13 cellular contexts compared by ENCODE assay signal in genomic region chr5:32600057-32600622, GRCh38. TPM values are rescaled to one million over a fixed set of nuclear protein-coding genes. Genes with fewer than 3 reads are reported as not detected.
DNase-seq lines count a peak whose midpoint lies in the region; ATAC-seq, FAIRE-seq and TF ChIP-seq lines count a peak whose summit lies in the region.
"Had no signal": no experiment of that assay in that cellular context is flagged by ENCODE, and none has a peak within 500 bp of the region (broad histone marks: within the 10 kb centered on the region; RNA-seq: fewer than 3 reads in every experiment).

No MANE protein-coding gene starts in this region.

- H4K5ac ChIP-seq in IMR-90 (ENCODE audit: low read depth, low read length), result no peak overlapping the region

- peaks cover 39% of the 10 kb centered on the region for H3K36me3 Mint-ChIP-seq in chondrocyte (ENCODE audit: low read depth)

- H3K14ac ChIP-seq in IMR-90 (replicated peaks; ENCODE audit: low read depth, low read length), result no peak overlapping the region

- no peak overlapping the region for H2BK20ac ChIP-seq in IMR-90 (ENCODE audit: low read depth, low read length)

- in situ Hi-C loops in IMR-90 (cut with MboI; ENCODE audit: low sequenced_read_pairs), result no loop called here

- WGBS in A549 (ENCODE audit: missing lambda C conversion rate), result 51% methylated on average over 4 of the region's 4 CpGs
- 0% methylated on average over 2 of the region's 4 CpGs; no CpG with 5 or more reads in 1 of the 2 experiments for WGBS in IMR-90 (ENCODE audit: extremely low coverage in 2 of 2, insufficient read length in 1 of 2), 2 experiments

- ATAC-seq in A549 (peak; percentile 57 to 62; a peak in 4 of 6 replicates), IMR-90 (ENCODE audit: low read depth) (peak; percentile 93), left lung (peak; percentile 62), GM21825 (IDR thresholded peaks at IDR 0.05; ENCODE audit: unreplicated experiment) (no peak), HG03095 (IDR thresholded peaks at IDR 0.05; ENCODE audit: unreplicated experiment) (no peak), GM21529 (IDR thresholded peaks at IDR 0.05; ENCODE audit: unreplicated experiment) (no peak)

- no peak overlapping the region for H2AK5ac ChIP-seq in IMR-90 (ENCODE audit: low read depth, low read length)

- no peak overlapping the region for H3K18ac ChIP-seq in IMR-90 (ENCODE audit: low read depth, low read length)

- no peaks in the 10 kb centered on the region for H3K9me3 ChIP-seq in A549
- no peaks in the 10 kb centered on the region for H3K9me3 ChIP-seq in IMR-90 (ENCODE audit: control insufficient read depth, insufficient read depth, low read length)
- H3K9me3 ChIP-seq in left lung, result no peaks in the 10 kb centered on the region

- FAIRE-seq in A549 (lab: Jason Lieb, UNC), result no peak

- TF ChIP-seq POLR2A in A549 (IDR thresholded peaks at IDR 0.05; ENCODE audit: low read length) (no peak), IMR-90 (IDR thresholded peaks at IDR 0.05; ENCODE audit: low read depth, low read length) (no peak)

- H3K9me1 ChIP-seq in IMR-90 (ENCODE audit: insufficient read depth, low read length), result no peaks in the 10 kb centered on the region

- H3K4me2 ChIP-seq in A549 (0 out of 3 replicates have a peak overlapping the region, but pooled peaks have one; percentile 5), IMR-90 (ENCODE audit: low read depth, low read length) (peak overlapping the region; percentile 49; the same call in 1 of the 2 replicates)

- BruUV-seq in IMR-90 (replicated peaks; lab: Mats Ljungman, UMichigan), result no TSS peak

- no peak for DNase-seq in A549 (ENCODE audit: low read depth in 1 of 2, low spot score in 1 of 2)
- DNase-seq in IMR-90, result peak; percentile 86
- DNase-seq in chondrocyte (ENCODE audit: low spot score), result no peak
- no peak for DNase-seq in left lung
- DNase-seq in NCI-H2171 treated with DMSO at 0.1 percent for 48 hours (lab: John Stamatoyannopoulos, UW), result no peak
- DNase-seq: cortex of kidney, GOT3, NCI-H2171 had no signal

- TF ChIP-seq CTCF in A549 (IDR thresholded peaks at IDR 0.05), result no peak
- TF ChIP-seq CTCF in IMR-90 (conservative IDR thresholded peaks at IDR 0.05; ENCODE audit: low read depth, low read length), result no peak
- TF ChIP-seq CTCF in chondrocyte (IDR thresholded peaks at IDR 0.05), result no peak
- TF ChIP-seq CTCF in left lung (IDR thresholded peaks at IDR 0.05), result no peak

- H3K4ac ChIP-seq in IMR-90 (ENCODE audit: low read depth, low read length), result no peak overlapping the region

- dilution Hi-C loops in IMR-90 (cut with HindIII; ENCODE audit: low sequenced_read_pairs, unreplicated experiment), result no loop called here

- no peak overlapping the region for H4K8ac ChIP-seq in IMR-90 (ENCODE audit: low read depth in 2 of 2, low read length in 2 of 2)

- H4K91ac ChIP-seq in IMR-90 (ENCODE audit: insufficient read depth, low read depth, low read length), result no peak overlapping the region

- no peak for TF ChIP-seq RAD21 in A549 (conservative IDR thresholded peaks at IDR 0.05 in 1 of 2, IDR thresholded peaks at IDR 0.05 in 1 of 2)
- TF ChIP-seq RAD21 in IMR-90 (IDR thresholded peaks at IDR 0.05; ENCODE audit: low read length), result no peak

- intact Hi-C loops in IMR-90 (cut with micrococcal nuclease), result no loop called here
- intact Hi-C loops in left lung (cut with DNase I), result no loop called here

- H3K4me1 Mint-ChIP-seq in chondrocyte (ENCODE audit: low read depth), result peaks cover 62% of the 10 kb centered on the region

- no peak overlapping the region for H2AK9ac ChIP-seq in IMR-90 (replicated peaks; ENCODE audit: low read depth, low read length, poor library complexity)

- peaks cover 25% of the 10 kb centered on the region; the same call in 1 of the 2 replicates for H4K20me1 ChIP-seq in IMR-90 (ENCODE audit: insufficient read depth, low read length)

- no peak overlapping the region for H3K9ac ChIP-seq in IMR-90 (ENCODE audit: low read depth, low read length)

- H3K79me1 ChIP-seq in IMR-90 (ENCODE audit: low read depth in 1 of 2, low read length in 2 of 2), result peaks cover 8 to 46% of the 10 kb centered on the region in 2 experiments

- H3K27ac Mint-ChIP-seq in chondrocyte (ENCODE audit: unreplicated experiment), result peak overlapping the region; percentile 56

- no peak for TF ChIP-seq EP300 in A549 (IDR thresholded peaks at IDR 0.05)

- no peak overlapping the region for H3K27ac ChIP-seq in A549
- H3K27ac ChIP-seq in IMR-90 (ENCODE audit: insufficient read depth, low read length), result peak overlapping the region; percentile 15; the same call in 1 of the 2 replicates
- peak overlapping the region in 1 of 2 donors; percentile 13 for H3K27ac ChIP-seq in left lung
- H3K27ac ChIP-seq: C4-2B had no signal

- no peak overlapping the region for H3K23ac ChIP-seq in IMR-90 (ENCODE audit: low read depth, low read length)

- peaks cover 15% of the 10 kb centered on the region for H3K36me3 ChIP-seq in IMR-90 (ENCODE audit: control insufficient read depth, insufficient read depth, low read length)
- H3K36me3 ChIP-seq in left lung, result peaks cover 0 to 67% of the 10 kb centered on the region in 2 donors

- no peaks in the 10 kb centered on the region for H3K9me3 Mint-ChIP-seq in chondrocyte (ENCODE audit: low read depth)

- no peak overlapping the region for H2BK120ac ChIP-seq in IMR-90 (ENCODE audit: low read depth, low read length)

- peak overlapping the region; percentile 5 for H2BK5ac ChIP-seq in IMR-90 (ENCODE audit: low read depth, low read length, poor library complexity, severe bottlenecking)

- H3K4me3 Mint-ChIP-seq in chondrocyte (ENCODE audit: unreplicated experiment), result no peak overlapping the region

- no peaks in the 10 kb centered on the region for H3K27me3 ChIP-seq in IMR-90 (ENCODE audit: control insufficient read depth, insufficient read depth, low read length)
- no peaks in the 10 kb centered on the region for H3K27me3 ChIP-seq in left lung

- H3K27me3 Mint-ChIP-seq in chondrocyte (ENCODE audit: low read depth), result no peaks in the 10 kb centered on the region

- H2AFZ ChIP-seq in IMR-90 (replicated peaks; ENCODE audit: low read length, poor library complexity), result no peak overlapping the region

- POLR2A ChIA-PET in A549 (lab: Yijun Ruan, JAX) (no interaction called here), IMR-90 (lab: Charles Lee; ENCODE audit: unreplicated experiment) (interaction anchor here (0.5 kb wide), 1 partner anchor 95 kb away, joined by 3 read pairs; no protein-coding TSS in a partner anchor)

- CTCF ChIA-PET in A549 (lab: Yijun Ruan, JAX) (interaction anchor here (0.9 to 2.8 kb wide), 3 partner anchors 10 to 110 kb away, joined by 3 to 10 read pairs (median 10); no protein-coding TSS in a partner anchor), IMR-90 (lab: Yijun Ruan, JAX) (interaction anchor here (2.1 kb wide), 1 partner anchor 10 kb away, joined by 7 read pairs; no protein-coding TSS in a partner anchor)

- H2BK15ac ChIP-seq in IMR-90 (ENCODE audit: low read depth, low read length), result no peak overlapping the region

- H3K4me1 ChIP-seq in A549, result peaks cover 21% of the 10 kb centered on the region
- peaks cover 1% of the 10 kb centered on the region; the same call in 1 of the 2 replicates for H3K4me1 ChIP-seq in IMR-90 (ENCODE audit: control insufficient read depth, insufficient read depth, low read length)
- H3K4me1 ChIP-seq in left lung, result peaks cover 6 to 55% of the 10 kb centered on the region in 2 donors

- no peak overlapping the region for H3K56ac ChIP-seq in IMR-90 (ENCODE audit: extremely low read depth, insufficient read depth, low read length)

- H3K4me3 ChIP-seq in A549 (no peak overlapping the region), IMR-90 (ENCODE audit: insufficient read depth, low read depth, low read length) (no peak overlapping the region), left lung (no peak overlapping the region)
- H3K4me3 ChIP-seq: skin epidermis had no signal

TF ChIP-seq in A549, 52 proteins besides CTCF, POLR2A, EP300 and RAD21:
- TF ChIP-seq JUN (IDR thresholded peaks at IDR 0.05), result no peak
- TF ChIP-seq FOSL2 (IDR thresholded peaks at IDR 0.05), result no peak
- TF ChIP-seq FOSL2 (CRISPR knock-in tag; IDR thresholded peaks at IDR 0.05), result 0 out of 2 replicates have a peak, but pooled peaks have one; percentile 4

TF ChIP-seq in IMR-90, 13 proteins besides CTCF, POLR2A, EP300 and RAD21:
- TF ChIP-seq FOS (IDR thresholded peaks at IDR 0.05; ENCODE audit: low read depth, low read length), result 0 out of 2 replicates have a peak, but pooled peaks have one; percentile 11
- TF ChIP-seq MXI1 (IDR thresholded peaks at IDR 0.05; ENCODE audit: borderline replicate concordance, low read depth, low read length), result no peak

RNA-seq across cellular contexts. Expression of gene SUB1, which starts 14.8 kb away (rescaled TPM):
- polyA plus RNA-seq in A549 (2011; rRNA removed), result 179 and 450 TPM in 2 replicates
- polyA plus RNA-seq in A549 (2012; cell fraction: cytosol; rRNA removed), result 41.4 and 61.8 TPM in 2 replicates
- polyA plus RNA-seq in A549 (2012; cell fraction: nucleus; rRNA removed), result 12.9 and 27.8 TPM in 2 replicates
- polyA plus RNA-seq in A549 (2017; fragmentation: RNase III; extraction: RNeasy Plus Mini Kit Qiagen cat#74134 plus additional on column Dnase treatment), result 190 to 208 TPM (median 197 TPM) in 3 replicates
- 15.5 and 17.4 TPM in 2 replicates for polyA minus RNA-seq in A549 (2011; rRNA and poly(A)+ RNA removed)
- 19.5 and 90.5 TPM in 2 replicates for total RNA-seq in IMR-90 (2012; rRNA removed)
- polyA plus RNA-seq in IMR-90 (2012; rRNA removed), result 117 and 155 TPM in 2 replicates
- 3.1 and 6.0 TPM in 2 replicates for polyA plus RNA-seq in IMR-90 (2012; cell fraction: cytosol; rRNA removed)
- polyA plus RNA-seq in IMR-90 (2012; cell fraction: nucleus; rRNA removed; ENCODE audit: low replicate concordance), result 4.2 and 27.6 TPM in 2 replicates
- total RNA-seq in chondrocyte, result 157 to 211 TPM (median 163 TPM) in 3 replicates
- total RNA-seq in left lung, result 100 to 1,000 TPM; 166 to 177 TPM

Comparison
In these comparisons a context has a peak if more than half of its experiments do, and no peak if none do; other contexts are left out.
1. ATAC-seq: peak in A549 (2 of 2), IMR-90 (single experiment) and left lung (single experiment); none in GM21825 (single experiment), HG03095 (single experiment) and GM21529 (single experiment).